In the genomic region with DNA sequence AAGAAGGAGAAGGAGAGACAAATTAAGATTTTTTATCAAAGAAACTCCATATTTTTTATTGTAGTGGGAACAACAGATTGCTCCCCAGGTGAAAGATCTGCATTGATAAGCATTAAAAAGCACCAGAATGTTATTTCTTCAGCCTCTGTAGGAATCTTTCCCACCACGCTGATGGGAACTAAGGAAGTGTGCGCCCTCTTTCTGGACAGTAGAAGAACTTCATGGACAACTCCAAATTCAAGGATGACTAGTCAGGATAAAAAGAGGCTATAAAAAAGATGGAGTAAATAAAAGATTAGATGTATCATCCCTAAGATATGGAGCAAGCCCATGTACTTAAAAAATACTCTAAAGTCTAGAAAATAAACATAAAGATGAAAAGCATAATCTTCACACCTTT, we compare ENCODE assay signal across 17 cellular contexts. TPM values are rescaled to one million over a fixed set of nuclear protein-coding genes. Genes with fewer than 3 reads are reported as not detected.
A peak's percentile ranks its signal among the peaks of the same experiment; 100 is the strongest.
DNase-seq lines count a peak whose midpoint lies in the region; ATAC-seq and TF ChIP-seq lines count a peak whose summit lies in the region.
"Had no signal": no experiment of that assay in that cellular context is flagged by ENCODE, and none has a peak within 500 bp of the region (broad histone marks: within the 10 kb centered on the region; RNA-seq: fewer than 3 reads in every experiment).

No MANE protein-coding gene starts in this region.

- no peaks in the 10 kb centered on the region for H3K9me3 ChIP-seq in right atrium auricular region
- H3K9me3 ChIP-seq: gastrocnemius medialis had no signal

- H3K27me3 ChIP-seq in right atrium auricular region: no peaks in the 10 kb centered on the region
- H3K27me3 ChIP-seq: gastrocnemius medialis had no signal

- H3K4me3 ChIP-seq in right atrium auricular region: no peak overlapping the region
- H3K4me3 ChIP-seq: gastrocnemius medialis, spleen had no signal

- H3K9me3 Mint-ChIP-seq in WTC11 (peaks cover 10% of the 10 kb centered on the region), nephron progenitor cell (peaks cover 7% of the 10 kb centered on the region)

- H3K27ac ChIP-seq in right atrium auricular region: no peak overlapping the region
- H3K27ac ChIP-seq: gastrocnemius medialis, spleen had no signal

- H3K27me3 Mint-ChIP-seq in WTC11 (ENCODE audit: low read depth): no peaks in the 10 kb centered on the region
- no peaks in the 10 kb centered on the region for H3K27me3 Mint-ChIP-seq in nephron progenitor cell (ENCODE audit: low read depth, poor library complexity)

- DNase-seq in NCI-H2227 (lab: John Stamatoyannopoulos, UW; ENCODE audit: unreplicated experiment) (peak; percentile 38), NCI-H2227 treated with DMSO at 0.1 percent for 48 hours (lab: John Stamatoyannopoulos, UW) (no peak), LHCN-M2 (ENCODE audit: low read depth) (peak; percentile 3), WTC11 (ENCODE audit: low spot score) (no peak), nephron progenitor cell (no peak), NCI-H2196 treated with DMSO at 0.1 percent for 48 hours (lab: John Stamatoyannopoulos, UW; ENCODE audit: unreplicated experiment) (no peak), right atrium auricular region (ENCODE audit: low spot score) (no peak)
- DNase-seq: DMS79, gastrocnemius medialis, HFFc6, NCI-H2107, spleen had no signal

- POLR2A ChIA-PET in WTC11 (lab: Charles Lee): no interaction called here

- no peaks in the 10 kb centered on the region for H3K4me1 ChIP-seq in right atrium auricular region
- H3K4me1 ChIP-seq: gastrocnemius medialis, spleen had no signal

- peak; percentile 62 for ATAC-seq in WTC11
- no peak for ATAC-seq in GM21723 (IDR thresholded peaks at IDR 0.05; ENCODE audit: unreplicated experiment)
- ATAC-seq: gastrocnemius medialis had no signal

- H3K4me3 Mint-ChIP-seq in WTC11: no peak overlapping the region
- no peak overlapping the region for H3K4me3 Mint-ChIP-seq in nephron progenitor cell
- H3K4me3 Mint-ChIP-seq: activated naive CD8-positive, alpha-beta T cell; HFFc6 had no signal

- no peak for TF ChIP-seq CTCF in WTC11 (IDR thresholded peaks at IDR 0.05)
- peak; percentile 13 for TF ChIP-seq CTCF in nephron progenitor cell (IDR thresholded peaks at IDR 0.05)
- no peak for TF ChIP-seq CTCF in right atrium auricular region (IDR thresholded peaks at IDR 0.05)

- CTCF ChIA-PET in WTC11 (lab: Charles Lee): interaction anchor here (0.5 to 3.6 kb wide), 23 partner anchors 8 to 538 kb away, joined by 3 to 48 read pairs (median 3); a partner anchor contains a TSS

- no peak overlapping the region for H3K27ac Mint-ChIP-seq in WTC11
- no peak overlapping the region for H3K27ac Mint-ChIP-seq in nephron progenitor cell
- H3K27ac Mint-ChIP-seq: activated naive CD8-positive, alpha-beta T cell; HFFc6 had no signal

- H3K4me1 Mint-ChIP-seq in WTC11 (peaks cover 6% of the 10 kb centered on the region), nephron progenitor cell (no peaks in the 10 kb centered on the region)

- H3K36me3 ChIP-seq in right atrium auricular region: no peaks in the 10 kb centered on the region
- H3K36me3 ChIP-seq: gastrocnemius medialis, spleen had no signal

- H3K36me3 Mint-ChIP-seq in WTC11: no peaks in the 10 kb centered on the region
- no peaks in the 10 kb centered on the region for H3K36me3 Mint-ChIP-seq in nephron progenitor cell (ENCODE audit: low read depth)
- H3K36me3 Mint-ChIP-seq: activated naive CD8-positive, alpha-beta T cell had no signal

TF ChIP-seq in WTC11, 78 proteins besides CTCF, POLR2A, EP300 and RAD21:
- TF ChIP-seq IRF2 (CRISPR knock-in tag; IDR thresholded peaks at IDR 0.05; ENCODE audit: borderline replicate concordance, low read depth) (no peak), NR2C2 (CRISPR knock-in tag; IDR thresholded peaks at IDR 0.05) (no peak)
- TF ChIP-seq, protein P1, sequence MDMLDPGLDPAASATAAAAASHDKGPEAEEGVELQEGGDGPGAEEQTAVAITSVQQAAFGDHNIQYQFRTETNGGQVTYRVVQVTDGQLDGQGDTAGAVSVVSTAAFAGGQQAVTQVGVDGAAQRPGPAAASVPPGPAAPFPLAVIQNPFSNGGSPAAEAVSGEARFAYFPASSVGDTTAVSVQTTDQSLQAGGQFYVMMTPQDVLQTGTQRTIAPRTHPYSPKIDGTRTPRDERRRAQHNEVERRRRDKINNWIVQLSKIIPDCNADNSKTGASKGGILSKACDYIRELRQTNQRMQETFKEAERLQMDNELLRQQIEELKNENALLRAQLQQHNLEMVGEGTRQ (CRISPR knock-in tag; IDR thresholded peaks at IDR 0.05): no peak
TF ChIP-seq in WTC11: peak in this region for 0.

RNA-seq across cellular contexts. Expression of a gene that starts 45.8 kb away (rescaled TPM):
- not detected in 2 replicates for total RNA-seq in LHCN-M2 (2014; rRNA removed)
- polyA plus RNA-seq in LHCN-M2 (2012): not detected
- total RNA-seq in WTC11 (2021): 0.31 to 0.53 TPM (median 0.48 TPM) in 3 replicates
- under 1 TPM in 1 of 2 donors, not detected in 1; 0.12 TPM for total RNA-seq in right atrium auricular region
- total RNA-seq: cardiac septum, gastrocnemius medialis, HFFc6, mononuclear cell, omental fat pad, spleen had no signal
- polyA plus RNA-seq: spleen had no signal

Comparison
In these comparisons a context has a peak if more than half of its experiments do, and no peak if none do; other contexts are left out.
1. DNase-seq: peak in NCI-H2227 (single experiment) and LHCN-M2 (single experiment); none in NCI-H2227 treated with DMSO at 0.1 percent for 48 hours (single experiment), WTC11 (single experiment), nephron progenitor cell (single experiment), NCI-H2196 treated with DMSO at 0.1 percent for 48 hours (single experiment) and right atrium auricular region (single experiment).